ENCODE assay signal across 8 cellular contexts in genomic region chr3:13650210-13651056, GRCh38.
A peak's percentile ranks its signal among the peaks of the same experiment; 100 is the strongest.
DNase-seq lines count a peak whose midpoint lies in the region; ATAC-seq, FAIRE-seq and TF ChIP-seq lines count a peak whose summit lies in the region.

No MANE protein-coding gene starts in this region.

- no peak overlapping the region for H3K27ac ChIP-seq in GM23338 (ENCODE audit: low read depth)

- CTCF ChIA-PET in activated CD4-positive, alpha-beta memory T cell treated with anti-CD3 and anti-CD28 coated beads for 36 hours (lab: Charles Lee): interaction anchor here (0.7 to 17.5 kb wide), 25 partner anchors 7 to 558 kb away, joined by 3 to 567 read pairs (median 4); partner anchors contain the start of genes HDAC11 and WNT7A

- peak; percentile 86 for DNase-seq in D721Med (ENCODE audit: insufficient read length, low spot score)
- peak; percentile 90 for DNase-seq in GM23338 (ENCODE audit: low spot score)
- peak; percentile 52 for DNase-seq in NCI-H460 (ENCODE audit: extremely low read depth, low read depth)
- DNase-seq in activated CD4-positive, alpha-beta memory T cell treated with anti-CD3 and anti-CD28 coated beads for 36 hours: peak; percentile 88
- peak; percentile 86 for DNase-seq in dermis blood vessel endothelial cell
- peak; percentile 66 to 83 for DNase-seq in lung microvascular endothelial cell (ENCODE audit: low read depth in 2 of 2)
- DNase-seq in stimulated activated CD8-positive, alpha-beta memory T cell treated with anti-CD3 and anti-CD28 coated beads, Interleukin-12 subunit alpha, Interleukin-12 subunit beta, amount 100 ng/mL, for 24 hours (ENCODE audit: extremely low read depth): peak; percentile 46

- H3K4me1 ChIP-seq in GM23338 (ENCODE audit: insufficient read depth): peaks cover 3% of the 10 kb centered on the region; the same call in 1 of the 2 replicates

- H3K27me3 ChIP-seq in GM23338 (ENCODE audit: insufficient read depth): peaks cover 11% of the 10 kb centered on the region

- H3K79me2 ChIP-seq in GM23338 (replicated peaks; ENCODE audit: insufficient read depth): no peaks in the 10 kb centered on the region

- H3K4me2 ChIP-seq in GM23338: peak overlapping the region; percentile 76

- no peaks in the 10 kb centered on the region for H3K9me3 Mint-ChIP-seq in GM23338
- no peaks in the 10 kb centered on the region for H3K9me3 Mint-ChIP-seq in activated CD4-positive, alpha-beta memory T cell treated with anti-CD3 and anti-CD28 coated beads for 36 hours

- peak; percentile 42 for ATAC-seq in GM23338
- ATAC-seq in HG03045 (IDR thresholded peaks at IDR 0.05; ENCODE audit: unreplicated experiment): no peak

- H4K20me1 ChIP-seq in GM23338 (replicated peaks; ENCODE audit: insufficient read depth): no peaks in the 10 kb centered on the region

- TF ChIP-seq CTCF in D721Med (IDR thresholded peaks at IDR 0.05; ENCODE audit: insufficient read depth, missing control alignments): peak; percentile 84
- TF ChIP-seq CTCF in GM23338 (conservative IDR thresholded peaks at IDR 0.05; ENCODE audit: low read depth in 2 of 2): peak; percentile 86 to 100

- POLR2A ChIA-PET in activated CD4-positive, alpha-beta memory T cell treated with anti-CD3 and anti-CD28 coated beads for 36 hours (lab: Charles Lee): no interaction called here

- H3K36me3 Mint-ChIP-seq in GM23338 (ENCODE audit: low read depth): no peaks in the 10 kb centered on the region
- H3K36me3 Mint-ChIP-seq in activated CD4-positive, alpha-beta memory T cell treated with anti-CD3 and anti-CD28 coated beads for 36 hours: no peaks in the 10 kb centered on the region

- H3K27ac Mint-ChIP-seq in GM23338: 0 out of 2 replicates have a peak overlapping the region, but pooled peaks have one; percentile 18
- no peak overlapping the region for H3K27ac Mint-ChIP-seq in activated CD4-positive, alpha-beta memory T cell treated with anti-CD3 and anti-CD28 coated beads for 36 hours

- peaks cover 20% of the 10 kb centered on the region for H3K27me3 Mint-ChIP-seq in GM23338 (ENCODE audit: insufficient read depth, low read depth, poor library complexity)
- peaks cover 8% of the 10 kb centered on the region for H3K27me3 Mint-ChIP-seq in activated CD4-positive, alpha-beta memory T cell treated with anti-CD3 and anti-CD28 coated beads for 36 hours

- peak overlapping the region; percentile 66 for H2AFZ ChIP-seq in GM23338

- no peak for FAIRE-seq in D721Med (lab: Jason Lieb, UNC)

- 0 out of 2 replicates have a peak, but pooled peaks cover 3% of the 10 kb centered on the region for H3F3A ChIP-seq in GM23338 (replicated peaks; ENCODE audit: low read depth)

- intact Hi-C loops in activated CD4-positive, alpha-beta memory T cell treated with anti-CD3 and anti-CD28 coated beads for 36 hours (cut with micrococcal nuclease): no loop called here

- H3K4me1 Mint-ChIP-seq in GM23338: peaks cover 19% of the 10 kb centered on the region
- H3K4me1 Mint-ChIP-seq in activated CD4-positive, alpha-beta memory T cell treated with anti-CD3 and anti-CD28 coated beads for 36 hours (ENCODE audit: low read depth): peaks cover 38% of the 10 kb centered on the region

- H3K36me3 ChIP-seq in GM23338 (ENCODE audit: insufficient read depth): no peaks in the 10 kb centered on the region

- H3K4me3 ChIP-seq in GM23338: peak overlapping the region; percentile 35; the same call in 1 of the 2 replicates

- peak overlapping the region; percentile 48; the same call in 2 of the 3 replicates for H3K4me3 Mint-ChIP-seq in GM23338
- peak overlapping the region; percentile 18 for H3K4me3 Mint-ChIP-seq in activated CD4-positive, alpha-beta memory T cell treated with anti-CD3 and anti-CD28 coated beads for 36 hours

- H3K9me2 ChIP-seq in GM23338 (ENCODE audit: insufficient read depth): no peaks in the 10 kb centered on the region

TF ChIP-seq in GM23338, 12 proteins besides CTCF, POLR2A, EP300 and RAD21:
- TF ChIP-seq REST (IDR thresholded peaks at IDR 0.05; ENCODE audit: unreplicated experiment) (peak; percentile 17), CREB1 (CRISPR knock-in tag; IDR thresholded peaks at IDR 0.05; ENCODE audit: low read depth) (peak; percentile 28; the same call in 1 of the 2 replicates), ETS1 (IDR thresholded peaks at IDR 0.05) (no peak)
